Comparison of ENCODE assay signal across 12 cellular contexts in genomic region chr20:32522525-32522774, GRCh38.
A peak's percentile ranks its signal among the peaks of the same experiment; 100 is the strongest.
DNase-seq lines count a peak whose midpoint lies in the region; ATAC-seq and TF ChIP-seq lines count a peak whose summit lies in the region.
"Had no signal": no experiment of that assay in that cellular context is flagged by ENCODE, and none has a peak within 500 bp of the region (broad histone marks: within the 10 kb centered on the region; RNA-seq: fewer than 3 reads in every experiment).

No MANE protein-coding gene starts in this region.

- peak; percentile 11 for TF ChIP-seq CTCF in brain microvascular endothelial cell (IDR thresholded peaks at IDR 0.05; ENCODE audit: low read depth, low read length, missing control alignments)
- no peak for TF ChIP-seq CTCF in foreskin fibroblast (IDR thresholded peaks at IDR 0.05; ENCODE audit: low read depth, low read length)

- H3K36me3 ChIP-seq in brain microvascular endothelial cell (replicated peaks), result peaks cover 2% of the 10 kb centered on the region
- H3K36me3 ChIP-seq: right atrium auricular region had no signal

- no peaks in the 10 kb centered on the region for H3K9me3 Mint-ChIP-seq in activated naive CD8-positive, alpha-beta T cell (ENCODE audit: low read depth)
- no peaks in the 10 kb centered on the region for H3K9me3 Mint-ChIP-seq in activated naive CD8-positive, alpha-beta T cell treated with anti-CD3 and anti-CD28 coated beads for 36 hours
- H3K9me3 Mint-ChIP-seq in stimulated activated memory B cell treated with anti-CD40 and anti-IgM and Interleukin-4, amounts not matched to agents 10 μg/mL and 1 μg/mL and 100 μg/mL, for 72 hours, result no peaks in the 10 kb centered on the region
- H3K9me3 Mint-ChIP-seq: nephron had no signal

- no peaks in the 10 kb centered on the region for H3K27me3 ChIP-seq in brain microvascular endothelial cell (replicated peaks)
- H3K27me3 ChIP-seq: right atrium auricular region had no signal

- peaks cover 61% of the 10 kb centered on the region for H3K4me1 Mint-ChIP-seq in activated naive CD8-positive, alpha-beta T cell (ENCODE audit: low read depth)
- peaks cover 57% of the 10 kb centered on the region for H3K4me1 Mint-ChIP-seq in activated naive CD8-positive, alpha-beta T cell treated with anti-CD3 and anti-CD28 coated beads for 36 hours
- peaks cover 58% of the 10 kb centered on the region for H3K4me1 Mint-ChIP-seq in stimulated activated memory B cell treated with anti-CD40 and anti-IgM and Interleukin-4, amounts not matched to agents 10 μg/mL and 1 μg/mL and 100 μg/mL, for 72 hours

- in situ Hi-C loops in brain microvascular endothelial cell (cut with HindIII; ENCODE audit: low pct_ligation_motif_present, low sequenced_read_pairs), result no loop called here

- peak; percentile 22 for ATAC-seq in stimulated activated memory B cell treated with anti-CD40 and anti-IgM and Interleukin-4, amounts not matched to agents 10 μg/mL and 1 μg/mL and 100 μg/mL, for 72 hours
- no peak for ATAC-seq in GM19351 (IDR thresholded peaks at IDR 0.05; ENCODE audit: unreplicated experiment)

- peaks cover 6% of the 10 kb centered on the region for H3K36me3 Mint-ChIP-seq in activated naive CD8-positive, alpha-beta T cell
- H3K36me3 Mint-ChIP-seq in activated naive CD8-positive, alpha-beta T cell treated with anti-CD3 and anti-CD28 coated beads for 36 hours, result peaks cover 15% of the 10 kb centered on the region
- peaks cover 15% of the 10 kb centered on the region for H3K36me3 Mint-ChIP-seq in stimulated activated memory B cell treated with anti-CD40 and anti-IgM and Interleukin-4, amounts not matched to agents 10 μg/mL and 1 μg/mL and 100 μg/mL, for 72 hours

- no peak overlapping the region for H3K4me3 Mint-ChIP-seq in activated naive CD8-positive, alpha-beta T cell
- no peak overlapping the region for H3K4me3 Mint-ChIP-seq in activated naive CD8-positive, alpha-beta T cell treated with anti-CD3 and anti-CD28 coated beads for 36 hours
- no peak overlapping the region for H3K4me3 Mint-ChIP-seq in stimulated activated memory B cell treated with anti-CD40 and anti-IgM and Interleukin-4, amounts not matched to agents 10 μg/mL and 1 μg/mL and 100 μg/mL, for 72 hours
- H3K4me3 Mint-ChIP-seq: nephron had no signal

- H3K27ac Mint-ChIP-seq in activated naive CD8-positive, alpha-beta T cell, result peak overlapping the region; percentile 61
- H3K27ac Mint-ChIP-seq in activated naive CD8-positive, alpha-beta T cell treated with anti-CD3 and anti-CD28 coated beads for 36 hours, result no peak overlapping the region
- peak overlapping the region; percentile 72 for H3K27ac Mint-ChIP-seq in stimulated activated memory B cell treated with anti-CD40 and anti-IgM and Interleukin-4, amounts not matched to agents 10 μg/mL and 1 μg/mL and 100 μg/mL, for 72 hours

- H3K27me3 Mint-ChIP-seq in activated naive CD8-positive, alpha-beta T cell, result no peaks in the 10 kb centered on the region
- H3K27me3 Mint-ChIP-seq in activated naive CD8-positive, alpha-beta T cell treated with anti-CD3 and anti-CD28 coated beads for 36 hours, result no peaks in the 10 kb centered on the region
- no peaks in the 10 kb centered on the region for H3K27me3 Mint-ChIP-seq in stimulated activated memory B cell treated with anti-CD40 and anti-IgM and Interleukin-4, amounts not matched to agents 10 μg/mL and 1 μg/mL and 100 μg/mL, for 72 hours

- no peak for DNase-seq in activated naive CD8-positive, alpha-beta T cell treated with anti-CD3 and anti-CD28 coated beads for 36 hours
- DNase-seq in NCI-H524 (lab: John Stamatoyannopoulos, UW) (peak; percentile 95 to 98), brain microvascular endothelial cell (no peak), RPMI8226 (no peak), foreskin fibroblast (no peak)
- DNase-seq: activated T-cell treated with anti-CD3 and anti-CD28 coated beads for 4 hours; stimulated activated CD4-positive, alpha-beta T cell treated with anti-CD3 and anti-CD28 coated beads, Interleukin-4, amount 100 ng/mL, for 4 hours had no signal

- no peak overlapping the region for H3K27ac ChIP-seq in brain microvascular endothelial cell
- H3K27ac ChIP-seq: right atrium auricular region had no signal

- H3K4me3 ChIP-seq in brain microvascular endothelial cell (ENCODE audit: low read depth, low read length) (no peak overlapping the region), foreskin fibroblast (ENCODE audit: low read depth in 1 of 2, low read length in 2 of 2) (no peak overlapping the region)
- H3K4me3 ChIP-seq: right atrium auricular region had no signal

Comparison
In these comparisons a context has a peak if more than half of its experiments do, and no peak if none do; other contexts are left out.
1. DNase-seq: peak in NCI-H524 (2 of 2); none in activated naive CD8-positive, alpha-beta T cell treated with anti-CD3 and anti-CD28 coated beads for 36 hours (single experiment), brain microvascular endothelial cell (single experiment), RPMI8226 (single experiment) and foreskin fibroblast (0 of 2).